In genomic region chr1:184530226-184530625, GRCh38 we compare ENCODE assay signal across 25 cellular contexts.
DNase-seq lines count a peak whose midpoint lies in the region; FAIRE-seq and TF ChIP-seq lines count a peak whose summit lies in the region.
"Had no signal": no experiment of that assay in that cellular context is flagged by ENCODE, and none has a peak within 500 bp of the region (broad histone marks: within the 10 kb centered on the region; RNA-seq: fewer than 3 reads in every experiment).

No MANE protein-coding gene starts in this region.

- no peaks in the 10 kb centered on the region for H3K36me3 ChIP-seq in HEK293 (ENCODE audit: control insufficient read depth in 2 of 2, insufficient read depth in 1 of 2, low read length in 2 of 2)
- H3K36me3 ChIP-seq: BE2C, BLaER1 had no signal

- POLR2A ChIA-PET in HEK293 (lab: Yijun Ruan, JAX): interaction anchor here (1.1 kb wide), 1 partner anchor 10 kb away, joined by 3 read pairs; no protein-coding TSS in a partner anchor

- CTCF ChIA-PET in HEK293 (lab: Yijun Ruan, JAX): no interaction called here

- DNase-seq in urothelium cell line (ENCODE audit: low spot score) (no peak), nucleus accumbens (lab: John Stamatoyannopoulos, UW) (no peak), RCC 7860 (ENCODE audit: low spot score) (no peak)
- DNase-seq: 8988T; ACHN; BE2C; C1 segment of cervical spinal cord; CD4-positive, alpha-beta memory T cell; CD4-positive, CD25-positive, alpha-beta regulatory T cell; CD8-positive, alpha-beta memory T cell; COR-L47; DMS 273 treated with DMSO at 0.1 percent for 48 hours; DMS153; DMS53; DMS79; DND-41; EL; GDM1 had no signal

- TF ChIP-seq CTCF in HEK293 (tag by site-specific recombination; IDR thresholded peaks at IDR 0.05): no peak

- no peaks in the 10 kb centered on the region for H3K9me3 ChIP-seq in HEK293 (ENCODE audit: control insufficient read depth, insufficient read depth, low read depth, low read length)
- H3K9me3 ChIP-seq: BE2C, BLaER1 had no signal

- H3K4me1 ChIP-seq in HEK293 (ENCODE audit: control insufficient read depth, insufficient read depth, low read length): no peaks in the 10 kb centered on the region
- H3K4me1 ChIP-seq: BE2C had no signal

- no peak overlapping the region for H3K4me3 ChIP-seq in HEK293 (ENCODE audit: low read depth, low read length)
- H3K4me3 ChIP-seq: BLaER1, GM12878 had no signal

- no peak overlapping the region for H3K27ac ChIP-seq in HEK293 (ENCODE audit: extremely low read depth, low read depth, low read length)
- H3K27ac ChIP-seq: BLaER1 had no signal

- FAIRE-seq in TTC549 (lab: Jason Lieb, UNC) (peak; percentile 62), urothelium cell line (lab: Jason Lieb, UNC) (peak; percentile 13), RCC 7860 (lab: Jason Lieb, UNC) (no peak)
- FAIRE-seq: A204.1, GM12892, GM18507 had no signal

TF ChIP-seq in HEK293, 187 proteins besides CTCF, POLR2A, EP300 and RAD21:
- TF ChIP-seq KLF9 (tag by site-specific recombination; IDR thresholded peaks at IDR 0.05; ENCODE audit: low read depth): no peak
- TF ChIP-seq ZNF513 (tag by site-specific recombination; IDR thresholded peaks at IDR 0.05): peak; percentile 85
TF ChIP-seq in HEK293: peak in this region for 1.
